9 cellular contexts compared by ENCODE assay signal in genomic region chr5:154603978-154604679, GRCh38.
DNase-seq lines count a peak whose midpoint lies in the region; ATAC-seq, FAIRE-seq and TF ChIP-seq lines count a peak whose summit lies in the region.
"Had no signal": no experiment of that assay in that cellular context is flagged by ENCODE, and none has a peak within 500 bp of the region (broad histone marks: within the 10 kb centered on the region; RNA-seq: fewer than 3 reads in every experiment).

No MANE protein-coding gene starts in this region.

- POLR2A ChIA-PET in MCF 10A (lab: Yijun Ruan, JAX): no interaction called here
- POLR2A ChIA-PET in CD8-positive, alpha-beta T cell (lab: Charles Lee): no interaction called here

- no peak for FAIRE-seq in urothelium cell line (lab: Jason Lieb, UNC)

- H3K36me3 Mint-ChIP-seq in MCF 10A (ENCODE audit: insufficient read depth, unreplicated experiment): no peaks in the 10 kb centered on the region
- no peaks in the 10 kb centered on the region for H3K36me3 Mint-ChIP-seq in CD8-positive, alpha-beta T cell

- peaks cover 4% of the 10 kb centered on the region for H3K27me3 ChIP-seq in CD8-positive, alpha-beta T cell (ENCODE audit: insufficient read depth, low read length)

- H3K4me1 Mint-ChIP-seq in MCF 10A (ENCODE audit: insufficient read depth, unreplicated experiment): peaks cover 10% of the 10 kb centered on the region
- H3K4me1 Mint-ChIP-seq in CD8-positive, alpha-beta T cell (ENCODE audit: low read depth): no peaks in the 10 kb centered on the region

- no peaks in the 10 kb centered on the region for H3K9me3 ChIP-seq in CD8-positive, alpha-beta T cell (ENCODE audit: low read length)

- ATAC-seq in CD8-positive, alpha-beta T cell: no peak
- ATAC-seq in GM18520 (IDR thresholded peaks at IDR 0.05; ENCODE audit: unreplicated experiment): no peak

- no peaks in the 10 kb centered on the region for H3K36me3 ChIP-seq in CD8-positive, alpha-beta T cell (ENCODE audit: insufficient read depth, low read length)

- no peaks in the 10 kb centered on the region for H3K4me1 ChIP-seq in CD8-positive, alpha-beta T cell (ENCODE audit: insufficient read depth, low read length)

- H3K4me3 ChIP-seq in cardiac fibroblast (replicated peaks in 1 of 2; ENCODE audit: low read depth in 2 of 2, low read length in 2 of 2): peak overlapping the region in 1 of 2 donors; percentile 5
- no peak overlapping the region for H3K4me3 ChIP-seq in CD8-positive, alpha-beta T cell (ENCODE audit: low read depth, low read length)

- DNase-seq in T47D (ENCODE audit: low read depth in 1 of 2, low spot score in 1 of 2): peak; percentile 43 to 46
- DNase-seq in MCF 10A (ENCODE audit: unreplicated experiment): no peak
- peak; percentile 36 to 57 for DNase-seq in cardiac fibroblast (ENCODE audit: low read depth in 2 of 2)
- DNase-seq in left kidney (ENCODE audit: low read depth, low spot score): peak; percentile 75
- DNase-seq in urothelium cell line (ENCODE audit: low spot score): peak; percentile 59
- DNase-seq in CD8-positive, alpha-beta T cell: no peak
- DNase-seq in stimulated activated CD4-positive, alpha-beta T cell treated with anti-CD3 and anti-CD28 coated beads, Interleukin-1b, Interleukin-23, amount 100 ng/mL, for 48 hours: no peak
- DNase-seq: occipital lobe had no signal

- no peak for TF ChIP-seq CTCF in MCF 10A (IDR thresholded peaks at IDR 0.05; ENCODE audit: unreplicated experiment)
- no peak for TF ChIP-seq CTCF in cardiac fibroblast (IDR thresholded peaks at IDR 0.05; ENCODE audit: low read depth, low read length)
- TF ChIP-seq CTCF in CD8-positive, alpha-beta T cell (IDR thresholded peaks at IDR 0.05): no peak

- CTCF ChIA-PET in MCF 10A (lab: Yijun Ruan, JAX): interaction anchor here (0.9 to 2.6 kb wide), 4 partner anchors 33 to 628 kb away, joined by 3 to 28 read pairs (median 9); no protein-coding TSS in a partner anchor
- CTCF ChIA-PET in CD8-positive, alpha-beta T cell (lab: Charles Lee): no interaction called here

- intact Hi-C loops in MCF 10A (cut with micrococcal nuclease): no loop called here
- intact Hi-C loops in CD8-positive, alpha-beta T cell (cut with DNase I, micrococcal nuclease): no loop called here

- H3K27me3 Mint-ChIP-seq in MCF 10A (ENCODE audit: insufficient read depth, unreplicated experiment): peaks cover 19% of the 10 kb centered on the region
- peaks cover 57% of the 10 kb centered on the region for H3K27me3 Mint-ChIP-seq in CD8-positive, alpha-beta T cell (ENCODE audit: low read depth)

- H3K4me3 Mint-ChIP-seq in MCF 10A (ENCODE audit: unreplicated experiment): no peak overlapping the region
- no peak overlapping the region for H3K4me3 Mint-ChIP-seq in CD8-positive, alpha-beta T cell

- no peak overlapping the region for H3K27ac Mint-ChIP-seq in MCF 10A (ENCODE audit: low read depth, unreplicated experiment)
- H3K27ac Mint-ChIP-seq in CD8-positive, alpha-beta T cell: no peak overlapping the region

- in situ Hi-C loops in T47D (cut with HindIII; ENCODE audit: low pct_unique_long_range_greater_than_20kb, low sequenced_read_pairs): no loop called here

- BruUV-seq in MCF 10A (replicated peaks; lab: Mats Ljungman, UMichigan): no TSS peak

- no peak overlapping the region for H3K27ac ChIP-seq in CD8-positive, alpha-beta T cell (ENCODE audit: low read depth, low read length)

- no peaks in the 10 kb centered on the region for H3K9me3 Mint-ChIP-seq in MCF 10A (ENCODE audit: unreplicated experiment)
- H3K9me3 Mint-ChIP-seq in CD8-positive, alpha-beta T cell: no peaks in the 10 kb centered on the region

Comparison
In these comparisons a context has a peak if more than half of its experiments do, and no peak if none do; other contexts are left out.
1. DNase-seq: peak in T47D (2 of 2), cardiac fibroblast (2 of 2), left kidney (single experiment) and urothelium cell line (single experiment); none in MCF 10A (single experiment), CD8-positive, alpha-beta T cell (0 of 7) and stimulated activated CD4-positive, alpha-beta T cell treated with anti-CD3 and anti-CD28 coated beads, Interleukin-1b, Interleukin-23, amount 100 ng/mL, for 48 hours (single experiment).